ENCODE assay signal across 1 cellular context in genomic region chr3:188126931-188127330, GRCh38.
TF ChIP-seq lines count a peak whose summit lies in the region.

No MANE protein-coding gene starts in this region.

TF ChIP-seq in SK-N-SH, 30 proteins besides CTCF, POLR2A, EP300 and RAD21 (continued from another document):
- TF ChIP-seq EZH2phosphoT487 (IDR thresholded peaks at IDR 0.05; ENCODE audit: borderline replicate concordance, low read depth) (no peak), REST (IDR thresholded peaks at IDR 0.05; ENCODE audit: low read depth, low read length) (no peak), RCOR1 (IDR thresholded peaks at IDR 0.05; ENCODE audit: low read length) (no peak), IRF3 (IDR thresholded peaks at IDR 0.05; ENCODE audit: low read depth, low read length) (no peak), SMC3 (IDR thresholded peaks at IDR 0.05; ENCODE audit: low read depth, low read length) (no peak)
